In the genomic region with DNA sequence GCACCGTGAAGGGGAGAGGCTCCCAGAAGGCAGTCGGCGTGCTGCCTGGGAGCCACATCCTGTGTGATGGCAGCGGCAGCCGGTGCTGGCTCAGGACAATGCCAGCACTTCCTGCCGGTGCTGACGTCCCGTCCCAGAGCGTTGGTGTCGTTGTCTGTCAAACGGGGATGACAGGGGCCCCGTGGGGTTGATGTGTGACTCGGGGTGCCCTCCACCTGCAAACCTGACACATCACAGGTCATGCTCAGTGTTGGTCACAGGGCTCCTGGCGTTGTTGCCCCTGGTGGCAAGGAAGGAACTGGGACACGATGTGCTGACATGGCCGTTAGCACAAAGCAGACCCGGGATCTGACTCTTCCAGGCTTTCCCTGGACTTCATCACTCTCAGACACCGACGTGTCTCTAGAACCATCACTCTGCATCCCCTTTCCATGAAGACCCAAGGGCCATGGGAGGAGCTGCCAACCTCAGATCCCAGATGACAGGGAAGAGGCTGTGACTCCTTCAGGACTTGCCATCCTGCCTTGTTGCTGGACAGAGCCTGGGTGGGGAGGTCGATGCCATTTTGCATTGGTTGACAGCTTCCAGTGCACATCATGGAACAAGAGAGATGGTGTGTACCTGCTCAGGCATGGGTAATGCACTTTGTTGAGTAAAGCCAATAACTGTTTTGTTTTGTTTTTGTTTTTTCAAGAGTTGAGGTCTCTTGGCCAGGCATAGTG, we compare ENCODE assay signal across 9 cellular contexts.
DNase-seq lines count a peak whose midpoint lies in the region; ATAC-seq and TF ChIP-seq lines count a peak whose summit lies in the region.
"Had no signal": no experiment of that assay in that cellular context is flagged by ENCODE, and none has a peak within 500 bp of the region (broad histone marks: within the 10 kb centered on the region; RNA-seq: fewer than 3 reads in every experiment).

No MANE protein-coding gene starts in this region.

- peaks cover 11% of the 10 kb centered on the region for H3K4me1 Mint-ChIP-seq in central memory CD8-positive, alpha-beta T cell

- H3K27ac Mint-ChIP-seq in central memory CD8-positive, alpha-beta T cell (ENCODE audit: low read depth): peak overlapping the region; percentile 64

- H3K27me3 Mint-ChIP-seq in central memory CD8-positive, alpha-beta T cell: no peaks in the 10 kb centered on the region

- DNase-seq in GM12865 (ENCODE audit: low read depth) (peak; percentile 35), islet precursor cell (no peak)
- DNase-seq in activated CD4-positive, CD25-positive, alpha-beta regulatory T cell treated with anti-CD3 and anti-CD28 coated beads, Interleukin-2, amount 50 U/mL, for 72 hours: peak; percentile 56
- DNase-seq in central memory CD8-positive, alpha-beta T cell (ENCODE audit: low spot score in 2 of 2): peak; percentile 49 to 77
- DNase-seq in stimulated activated CD4-positive, alpha-beta T cell treated with anti-CD3 and anti-CD28 coated beads, Interleukin-2, amount 100 ng/mL, for 48 hours: peak; percentile 37 to 50

- no peaks in the 10 kb centered on the region for H3K9me3 Mint-ChIP-seq in central memory CD8-positive, alpha-beta T cell

- peak; percentile 99 for ATAC-seq in central memory CD8-positive, alpha-beta T cell (replicated peaks; ENCODE audit: extremely low read depth, poor library complexity, severe bottlenecking)
- ATAC-seq in HG02852 (IDR thresholded peaks at IDR 0.05; ENCODE audit: unreplicated experiment) (no peak), HG03108 (IDR thresholded peaks at IDR 0.05; ENCODE audit: unreplicated experiment) (no peak), GM18511 (IDR thresholded peaks at IDR 0.05; ENCODE audit: unreplicated experiment) (no peak)

- no peak overlapping the region for H3K4me3 ChIP-seq in GM12865 (ENCODE audit: low read depth, low read length)
- H3K4me3 ChIP-seq: tibial nerve had no signal

- no peak for TF ChIP-seq CTCF in GM12865 (IDR thresholded peaks at IDR 0.05; ENCODE audit: insufficient read depth, low read depth, low read length, missing control alignments)

- H3K36me3 Mint-ChIP-seq in central memory CD8-positive, alpha-beta T cell (ENCODE audit: insufficient read depth): no peaks in the 10 kb centered on the region

- H3K4me3 Mint-ChIP-seq in central memory CD8-positive, alpha-beta T cell: peak overlapping the region; percentile 67
